20 cellular contexts compared by ENCODE assay signal in the genomic region with DNA sequence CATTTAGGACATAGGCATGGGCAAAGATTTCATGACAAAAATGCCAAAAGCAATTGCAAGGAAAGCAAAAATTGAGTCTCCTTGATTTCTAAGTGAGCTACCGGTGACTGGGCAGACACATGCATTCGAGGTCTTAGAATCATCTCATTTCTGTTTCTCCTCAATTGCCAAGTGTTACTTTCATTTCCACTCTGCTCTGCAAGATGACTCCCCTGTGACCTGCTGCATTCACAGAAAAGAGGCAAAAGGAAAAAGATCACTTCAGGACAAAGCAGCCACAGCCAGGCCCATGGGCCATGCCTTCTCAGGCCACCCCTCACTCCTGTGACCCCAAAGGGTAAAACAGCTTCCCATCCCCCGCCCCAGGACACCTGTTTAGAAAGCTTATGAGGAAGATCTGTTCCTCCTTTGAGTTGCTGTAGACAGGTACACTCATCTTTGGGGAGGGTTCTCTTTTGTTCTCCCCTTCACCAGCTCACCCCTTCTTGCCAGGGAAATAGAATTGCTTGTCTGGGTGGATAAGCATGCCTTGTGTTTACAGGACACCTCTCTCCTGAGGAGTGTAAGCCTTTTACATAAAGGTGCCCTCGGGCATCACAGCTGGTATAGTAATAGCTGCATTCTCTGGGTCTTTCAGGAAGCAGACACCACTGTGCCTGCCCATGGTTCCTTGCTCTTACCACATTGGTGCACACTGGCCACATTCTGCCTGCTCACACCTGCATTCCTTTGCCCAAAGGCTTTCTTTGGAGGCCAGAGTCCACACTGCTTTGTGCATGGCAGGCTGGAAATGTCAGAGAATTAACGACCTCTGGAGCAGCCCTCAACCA.
DNase-seq lines count a peak whose midpoint lies in the region; ATAC-seq lines count a peak whose summit lies in the region.
"Had no signal": no experiment of that assay in that cellular context is flagged by ENCODE, and none has a peak within 500 bp of the region (broad histone marks: within the 10 kb centered on the region; RNA-seq: fewer than 3 reads in every experiment).

No MANE protein-coding gene starts in this region.

- H3K27me3 ChIP-seq in right cardiac atrium (ENCODE audit: control insufficient read depth, insufficient read depth): no peaks in the 10 kb centered on the region
- H3K27me3 ChIP-seq in aorta (ENCODE audit: control insufficient read depth in 1 of 2, insufficient read depth in 2 of 2, low read length in 1 of 2): no peaks in the 10 kb centered on the region
- H3K27me3 ChIP-seq: gastroesophageal sphincter had no signal

- H3K4me1 ChIP-seq in right cardiac atrium (ENCODE audit: control insufficient read depth, insufficient read depth, low read length) (no peaks in the 10 kb centered on the region), aorta (ENCODE audit: control insufficient read depth in 1 of 2, insufficient read depth in 2 of 2, low read length in 2 of 2) (no peaks in the 10 kb centered on the region)

- H3K4me3 ChIP-seq in right cardiac atrium (ENCODE audit: low read length) (no peak overlapping the region), aorta (ENCODE audit: low read length in 2 of 2) (no peak overlapping the region)
- H3K4me3 ChIP-seq: gastroesophageal sphincter had no signal

- ATAC-seq in Right ventricle myocardium inferior (peak; percentile 48), right cardiac atrium (no peak), HG03439 (IDR thresholded peaks at IDR 0.05; ENCODE audit: unreplicated experiment) (peak; percentile 48), esophagus mucosa (peak; percentile 3), aorta (ENCODE audit: low FRiP score) (peak; percentile 40), GM21786 (IDR thresholded peaks at IDR 0.05; ENCODE audit: unreplicated experiment) (no peak)
- ATAC-seq: gastroesophageal sphincter had no signal

- H3K9me3 ChIP-seq in right cardiac atrium (ENCODE audit: control insufficient read depth, low read length) (no peaks in the 10 kb centered on the region), aorta (ENCODE audit: control insufficient read depth, low read length) (no peaks in the 10 kb centered on the region)
- H3K9me3 ChIP-seq: gastroesophageal sphincter had no signal

- no peak overlapping the region for H3K27ac ChIP-seq in right cardiac atrium (ENCODE audit: low read length)
- no peak overlapping the region for H3K27ac ChIP-seq in aorta (ENCODE audit: low read depth in 1 of 2, low read length in 2 of 2)
- H3K27ac ChIP-seq: gastroesophageal sphincter, HL-60, KMS-11 had no signal

- WGBS in right cardiac atrium: 61% methylated on average over 5 of the region's 5 CpGs
- 80% methylated on average over 5 of the region's 5 CpGs for WGBS in aorta, 2 donors

- DNase-seq in Right ventricle myocardium inferior (ENCODE audit: missing footprints) (no peak), right cardiac atrium (no peak), aorta (no peak), NCI-H510A treated with DMSO at 0.1 percent for 48 hours (lab: John Stamatoyannopoulos, UW) (no peak)
- DNase-seq in activated CD4-positive, alpha-beta T cell treated with anti-CD3 and anti-CD28 coated beads for 48 hours: no peak
- DNase-seq: activated CD4-positive, alpha-beta T cell treated with anti-CD3 and anti-CD28 coated beads for 1 hour; cerebellar nuclear complex; GF-D8; NCI-H146; NCI-H524; occipital lobe; stimulated activated CD4-positive, alpha-beta T cell treated with anti-CD3 and anti-CD28 coated beads, Interleukin-4, amount 100 ng/mL, for 4 hours; T-helper 1 cell; trophoblast cell had no signal

- peaks cover 0 to 2% of the 10 kb centered on the region in 2 donors for H3K36me3 ChIP-seq in aorta (ENCODE audit: control insufficient read depth in 1 of 2, insufficient read depth in 2 of 2, low read length in 1 of 2)
- H3K36me3 ChIP-seq: gastroesophageal sphincter had no signal

- intact Hi-C loops in Right ventricle myocardium inferior (cut with DNase I): no loop called here
- intact Hi-C loops in right cardiac atrium (cut with DNase I): no loop called here
- intact Hi-C loops in aorta (cut with DNase I): no loop called here

Comparison
In these comparisons a context has a peak if more than half of its experiments do, and no peak if none do; other contexts are left out.
1. ATAC-seq: peak in Right ventricle myocardium inferior (single experiment), HG03439 (single experiment), esophagus mucosa (single experiment) and aorta (single experiment); none in right cardiac atrium (0 of 2) and GM21786 (single experiment).